In the genomic region with DNA sequence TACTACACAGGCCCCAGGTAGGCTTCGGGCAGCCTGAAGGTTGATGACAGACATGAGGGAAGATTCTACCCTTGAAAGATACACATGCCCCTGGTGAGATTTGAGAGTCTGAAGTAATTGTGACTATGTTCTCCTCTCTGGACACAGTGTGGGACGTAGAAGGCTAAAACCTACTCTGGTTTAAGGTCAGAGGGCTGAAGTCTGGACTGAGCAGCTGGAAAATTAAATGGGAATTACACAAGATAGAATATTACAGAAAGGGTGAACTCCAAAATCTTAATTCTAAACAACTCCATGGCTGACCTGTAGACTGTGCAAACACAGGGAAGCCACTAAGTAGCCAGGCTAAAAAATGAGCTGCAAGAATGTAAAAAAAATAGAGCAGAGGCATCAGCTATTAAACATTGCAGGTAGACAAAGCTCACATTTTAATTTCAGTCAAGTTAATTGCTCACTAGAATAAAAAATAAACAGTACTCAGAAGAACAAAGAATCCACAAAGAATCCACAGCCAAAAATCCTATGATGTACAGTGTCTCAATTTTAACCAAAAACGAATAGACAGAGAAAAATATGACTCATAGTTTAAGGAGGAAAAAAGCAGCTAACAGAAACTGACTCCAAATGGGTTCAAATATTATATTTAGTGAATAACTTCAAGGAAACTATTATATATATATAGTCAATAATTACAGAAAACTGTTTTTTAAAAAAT, we compare ENCODE assay signal across 1 cellular context.
TF ChIP-seq lines count a peak whose summit lies in the region.

No MANE protein-coding gene starts in this region.

TF ChIP-seq in IMR-90, 13 proteins besides CTCF, POLR2A, EP300 and RAD21:
- no peak for TF ChIP-seq RFX5 (IDR thresholded peaks at IDR 0.05; ENCODE audit: low read depth, low read length)
- TF ChIP-seq MXI1 (IDR thresholded peaks at IDR 0.05; ENCODE audit: borderline replicate concordance, low read depth, low read length), result no peak
- no peak for TF ChIP-seq CEBPB (IDR thresholded peaks at IDR 0.05; ENCODE audit: low read depth, low read length)
- no peak for TF ChIP-seq CHD1 (IDR thresholded peaks at IDR 0.05; ENCODE audit: low read depth, low read length)
- TF ChIP-seq, protein P1, sequence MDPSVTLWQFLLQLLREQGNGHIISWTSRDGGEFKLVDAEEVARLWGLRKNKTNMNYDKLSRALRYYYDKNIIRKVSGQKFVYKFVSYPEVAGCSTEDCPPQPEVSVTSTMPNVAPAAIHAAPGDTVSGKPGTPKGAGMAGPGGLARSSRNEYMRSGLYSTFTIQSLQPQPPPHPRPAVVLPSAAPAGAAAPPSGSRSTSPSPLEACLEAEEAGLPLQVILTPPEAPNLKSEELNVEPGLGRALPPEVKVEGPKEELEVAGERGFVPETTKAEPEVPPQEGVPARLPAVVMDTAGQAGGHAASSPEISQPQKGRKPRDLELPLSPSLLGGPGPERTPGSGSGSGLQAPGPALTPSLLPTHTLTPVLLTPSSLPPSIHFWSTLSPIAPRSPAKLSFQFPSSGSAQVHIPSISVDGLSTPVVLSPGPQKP (IDR thresholded peaks at IDR 0.05; ENCODE audit: borderline replicate concordance, low read depth, low read length), result no peak
- TF ChIP-seq, protein P2, sequence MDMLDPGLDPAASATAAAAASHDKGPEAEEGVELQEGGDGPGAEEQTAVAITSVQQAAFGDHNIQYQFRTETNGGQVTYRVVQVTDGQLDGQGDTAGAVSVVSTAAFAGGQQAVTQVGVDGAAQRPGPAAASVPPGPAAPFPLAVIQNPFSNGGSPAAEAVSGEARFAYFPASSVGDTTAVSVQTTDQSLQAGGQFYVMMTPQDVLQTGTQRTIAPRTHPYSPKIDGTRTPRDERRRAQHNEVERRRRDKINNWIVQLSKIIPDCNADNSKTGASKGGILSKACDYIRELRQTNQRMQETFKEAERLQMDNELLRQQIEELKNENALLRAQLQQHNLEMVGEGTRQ (IDR thresholded peaks at IDR 0.05; ENCODE audit: low read depth, low read length), result no peak
- TF ChIP-seq SMC3 (IDR thresholded peaks at IDR 0.05; ENCODE audit: low read depth, low read length), result no peak
- no peak for TF ChIP-seq MAFK (IDR thresholded peaks at IDR 0.05; ENCODE audit: low read depth, low read length)
- no peak for TF ChIP-seq FOS (IDR thresholded peaks at IDR 0.05; ENCODE audit: low read depth, low read length)
- TF ChIP-seq RCOR1 (IDR thresholded peaks at IDR 0.05; ENCODE audit: insufficient replicate concordance, low read length), result no peak
- TF ChIP-seq MAZ (IDR thresholded peaks at IDR 0.05; ENCODE audit: borderline replicate concordance, low read depth, low read length), result no peak
- TF ChIP-seq NFE2L2 (IDR thresholded peaks at IDR 0.05; ENCODE audit: low read depth, low read length), result no peak
- TF ChIP-seq BHLHE40 (IDR thresholded peaks at IDR 0.05; ENCODE audit: low read depth, low read length), result no peak
